ENCODE assay signal across 1 cellular context in genomic region chr11:2901854-2902783, GRCh38.
A peak's percentile ranks its signal among the peaks of the same experiment; 100 is the strongest.
TF ChIP-seq lines count a peak whose summit lies in the region.

No MANE protein-coding gene starts in this region.

TF ChIP-seq in HepG2, 621 proteins besides CTCF, POLR2A, EP300 and RAD21 (continued from another document and continues in another):
- TF ChIP-seq ZNF317 (CRISPR knock-in tag; IDR thresholded peaks at IDR 0.05) (0 out of 2 replicates have a peak, but pooled peaks have one; percentile 36), PCBP1 (IDR thresholded peaks at IDR 0.05; ENCODE audit: borderline replicate concordance, low read depth, low read length) (peak; percentile 78; the same call in 1 of the 2 replicates), PAF1 (CRISPR knock-in tag; IDR thresholded peaks at IDR 0.05) (no peak), FOXK2 (IDR thresholded peaks at IDR 0.05) (no peak), SYNCRIP (IDR thresholded peaks at IDR 0.05; ENCODE audit: insufficient read depth, low read depth, low read length) (no peak), GABPA (IDR thresholded peaks at IDR 0.05; ENCODE audit: low read depth, low read length) (no peak), GABPA (CRISPR knock-in tag; IDR thresholded peaks at IDR 0.05; ENCODE audit: low read depth) (peak; percentile 50), THAP9 (CRISPR knock-in tag; IDR thresholded peaks at IDR 0.05; ENCODE audit: borderline replicate concordance) (no peak), ZNF235 (CRISPR knock-in tag; IDR thresholded peaks at IDR 0.05; ENCODE audit: borderline replicate concordance) (no peak), HOMEZ (CRISPR knock-in tag; IDR thresholded peaks at IDR 0.05; ENCODE audit: low read depth) (no peak), HBP1 (CRISPR knock-in tag; IDR thresholded peaks at IDR 0.05; ENCODE audit: low read depth) (0 out of 2 replicates have a peak, but pooled peaks have one; percentile 51), CEBPB (IDR thresholded peaks at IDR 0.05; ENCODE audit: borderline replicate concordance, low read depth, low read length) (peak; percentile 65; the same call in 1 of the 2 replicates), HES4 (CRISPR knock-in tag; IDR thresholded peaks at IDR 0.05; ENCODE audit: borderline replicate concordance) (no peak; the same call in 1 of the 2 replicates), RBFOX2 (IDR thresholded peaks at IDR 0.05; ENCODE audit: low read depth, low read length) (peak; percentile 88), SP1 (IDR thresholded peaks at IDR 0.05) (no peak), SP1 (CRISPR knock-in tag; IDR thresholded peaks at IDR 0.05) (peak; percentile 37), CHCHD3 (CRISPR knock-in tag; IDR thresholded peaks at IDR 0.05) (peak; percentile 86; the same call in 1 of the 2 replicates), MLX (CRISPR knock-in tag; IDR thresholded peaks at IDR 0.05) (no peak), ZNF724P (CRISPR knock-in tag; IDR thresholded peaks at IDR 0.05; ENCODE audit: borderline replicate concordance) (0 out of 2 replicates have a peak, but pooled peaks have one; percentile 23), ZNF224 (CRISPR knock-in tag; IDR thresholded peaks at IDR 0.05) (no peak), HOXD1 (CRISPR knock-in tag; IDR thresholded peaks at IDR 0.05) (no peak), HIVEP1 (CRISPR knock-in tag; IDR thresholded peaks at IDR 0.05) (peak; percentile 52; the same call in 1 of the 2 replicates), NFYC (CRISPR knock-in tag; IDR thresholded peaks at IDR 0.05) (peak; percentile 44), CHD2 (IDR thresholded peaks at IDR 0.05; ENCODE audit: low read depth, low read length) (no peak), EZH2 (conservative IDR thresholded peaks at IDR 0.05; ENCODE audit: low read depth, low read length) (no peak), PTBP1 (IDR thresholded peaks at IDR 0.05; ENCODE audit: low read depth, low read length, poor library complexity, severe bottlenecking) (no peak), ZNF605 (CRISPR knock-in tag; IDR thresholded peaks at IDR 0.05) (no peak), NFATC3 (CRISPR knock-in tag; IDR thresholded peaks at IDR 0.05) (no peak), SMAD9 (CRISPR knock-in tag; IDR thresholded peaks at IDR 0.05) (no peak), ZNF703 (CRISPR knock-in tag; IDR thresholded peaks at IDR 0.05; ENCODE audit: borderline replicate concordance) (no peak), NFE2L1 (CRISPR knock-in tag; IDR thresholded peaks at IDR 0.05; ENCODE audit: borderline replicate concordance) (no peak), ZBTB39 (CRISPR knock-in tag; IDR thresholded peaks at IDR 0.05) (no peak), ZNF530 (CRISPR knock-in tag; IDR thresholded peaks at IDR 0.05; ENCODE audit: low read depth) (no peak), SMAD1 (CRISPR knock-in tag; IDR thresholded peaks at IDR 0.05; ENCODE audit: borderline replicate concordance, low read depth) (peak; percentile 38; the same call in 1 of the 2 replicates), ZSCAN12 (CRISPR knock-in tag; IDR thresholded peaks at IDR 0.05) (no peak), MTA3 (CRISPR knock-in tag; IDR thresholded peaks at IDR 0.05) (no peak), MAFF (IDR thresholded peaks at IDR 0.05; ENCODE audit: low read depth, low read length) (no peak), HNRNPK (IDR thresholded peaks at IDR 0.05; ENCODE audit: low read depth, low read length, poor library complexity, severe bottlenecking) (peak; percentile 21), ARNTL (CRISPR knock-in tag; IDR thresholded peaks at IDR 0.05) (no peak), ZNF616 (CRISPR knock-in tag; IDR thresholded peaks at IDR 0.05; ENCODE audit: low read depth) (no peak), TAF1 (CRISPR knock-in tag; IDR thresholded peaks at IDR 0.05) (peak; percentile 63), KDM5A (IDR thresholded peaks at IDR 0.05; ENCODE audit: borderline replicate concordance, low read length) (no peak; the same call in 1 of the 2 replicates), TARDBP (CRISPR knock-in tag; IDR thresholded peaks at IDR 0.05) (no peak), ZFAT (CRISPR knock-in tag; conservative IDR thresholded peaks at IDR 0.05) (no peak)
- TF ChIP-seq, protein P1, sequence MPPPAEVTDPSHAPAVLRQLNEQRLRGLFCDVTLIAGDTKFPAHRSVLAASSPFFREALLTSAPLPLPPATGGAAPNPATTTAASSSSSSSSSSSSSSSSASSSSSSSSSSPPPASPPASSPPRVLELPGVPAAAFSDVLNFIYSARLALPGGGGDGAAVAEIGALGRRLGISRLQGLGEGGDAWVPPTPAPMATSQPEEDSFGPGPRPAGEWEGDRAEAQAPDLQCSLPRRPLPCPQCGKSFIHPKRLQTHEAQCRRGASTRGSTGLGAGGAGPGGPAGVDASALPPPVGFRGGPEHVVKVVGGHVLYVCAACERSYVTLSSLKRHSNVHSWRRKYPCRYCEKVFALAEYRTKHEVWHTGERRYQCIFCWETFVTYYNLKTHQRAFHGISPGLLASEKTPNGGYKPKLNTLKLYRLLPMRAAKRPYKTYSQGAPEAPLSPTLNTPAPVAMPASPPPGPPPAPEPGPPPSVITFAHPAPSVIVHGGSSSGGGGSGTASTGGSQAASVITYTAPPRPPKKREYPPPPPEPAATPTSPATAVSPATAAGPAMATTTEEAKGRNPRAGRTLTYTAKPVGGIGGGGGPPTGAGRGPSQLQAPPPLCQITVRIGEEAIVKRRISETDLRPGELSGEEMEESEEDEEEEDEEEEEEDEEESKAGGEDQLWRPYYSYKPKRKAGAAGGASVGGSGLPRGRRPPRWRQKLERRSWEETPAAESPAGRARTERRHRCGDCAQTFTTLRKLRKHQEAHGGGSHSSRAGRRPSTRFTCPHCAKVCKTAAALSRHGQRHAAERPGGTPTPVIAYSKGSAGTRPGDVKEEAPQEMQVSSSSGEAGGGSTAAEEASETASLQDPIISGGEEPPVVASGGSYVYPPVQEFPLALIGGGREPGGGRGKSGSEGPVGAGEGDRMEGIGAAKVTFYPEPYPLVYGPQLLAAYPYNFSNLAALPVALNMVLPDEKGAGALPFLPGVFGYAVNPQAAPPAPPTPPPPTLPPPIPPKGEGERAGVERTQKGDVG (CRISPR knock-in tag; IDR thresholded peaks at IDR 0.05; ENCODE audit: borderline replicate concordance), result no peak
- TF ChIP-seq, protein P2, sequence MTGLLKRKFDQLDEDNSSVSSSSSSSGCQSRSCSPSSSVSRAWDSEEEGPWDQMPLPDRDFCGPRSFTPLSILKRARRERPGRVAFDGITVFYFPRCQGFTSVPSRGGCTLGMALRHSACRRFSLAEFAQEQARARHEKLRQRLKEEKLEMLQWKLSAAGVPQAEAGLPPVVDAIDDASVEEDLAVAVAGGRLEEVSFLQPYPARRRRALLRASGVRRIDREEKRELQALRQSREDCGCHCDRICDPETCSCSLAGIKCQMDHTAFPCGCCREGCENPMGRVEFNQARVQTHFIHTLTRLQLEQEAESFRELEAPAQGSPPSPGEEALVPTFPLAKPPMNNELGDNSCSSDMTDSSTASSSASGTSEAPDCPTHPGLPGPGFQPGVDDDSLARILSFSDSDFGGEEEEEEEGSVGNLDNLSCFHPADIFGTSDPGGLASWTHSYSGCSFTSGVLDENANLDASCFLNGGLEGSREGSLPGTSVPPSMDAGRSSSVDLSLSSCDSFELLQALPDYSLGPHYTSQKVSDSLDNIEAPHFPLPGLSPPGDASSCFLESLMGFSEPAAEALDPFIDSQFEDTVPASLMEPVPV (CRISPR knock-in tag; IDR thresholded peaks at IDR 0.05), result no peak
- TF ChIP-seq, protein P3, sequence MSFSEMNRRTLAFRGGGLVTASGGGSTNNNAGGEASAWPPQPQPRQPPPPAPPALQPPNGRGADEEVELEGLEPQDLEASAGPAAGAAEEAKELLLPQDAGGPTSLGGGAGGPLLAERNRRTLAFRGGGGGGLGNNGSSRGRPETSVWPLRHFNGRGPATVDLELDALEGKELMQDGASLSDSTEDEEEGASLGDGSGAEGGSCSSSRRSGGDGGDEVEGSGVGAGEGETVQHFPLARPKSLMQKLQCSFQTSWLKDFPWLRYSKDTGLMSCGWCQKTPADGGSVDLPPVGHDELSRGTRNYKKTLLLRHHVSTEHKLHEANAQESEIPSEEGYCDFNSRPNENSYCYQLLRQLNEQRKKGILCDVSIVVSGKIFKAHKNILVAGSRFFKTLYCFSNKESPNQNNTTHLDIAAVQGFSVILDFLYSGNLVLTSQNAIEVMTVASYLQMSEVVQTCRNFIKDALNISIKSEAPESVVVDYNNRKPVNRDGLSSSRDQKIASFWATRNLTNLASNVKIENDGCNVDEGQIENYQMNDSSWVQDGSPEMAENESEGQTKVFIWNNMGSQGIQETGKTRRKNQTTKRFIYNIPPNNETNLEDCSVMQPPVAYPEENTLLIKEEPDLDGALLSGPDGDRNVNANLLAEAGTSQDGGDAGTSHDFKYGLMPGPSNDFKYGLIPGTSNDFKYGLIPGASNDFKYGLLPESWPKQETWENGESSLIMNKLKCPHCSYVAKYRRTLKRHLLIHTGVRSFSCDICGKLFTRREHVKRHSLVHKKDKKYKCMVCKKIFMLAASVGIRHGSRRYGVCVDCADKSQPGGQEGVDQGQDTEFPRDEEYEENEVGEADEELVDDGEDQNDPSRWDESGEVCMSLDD (CRISPR knock-in tag; IDR thresholded peaks at IDR 0.05; ENCODE audit: borderline replicate concordance), result no peak; the same call in 1 of the 2 replicates
- TF ChIP-seq, protein P4, sequence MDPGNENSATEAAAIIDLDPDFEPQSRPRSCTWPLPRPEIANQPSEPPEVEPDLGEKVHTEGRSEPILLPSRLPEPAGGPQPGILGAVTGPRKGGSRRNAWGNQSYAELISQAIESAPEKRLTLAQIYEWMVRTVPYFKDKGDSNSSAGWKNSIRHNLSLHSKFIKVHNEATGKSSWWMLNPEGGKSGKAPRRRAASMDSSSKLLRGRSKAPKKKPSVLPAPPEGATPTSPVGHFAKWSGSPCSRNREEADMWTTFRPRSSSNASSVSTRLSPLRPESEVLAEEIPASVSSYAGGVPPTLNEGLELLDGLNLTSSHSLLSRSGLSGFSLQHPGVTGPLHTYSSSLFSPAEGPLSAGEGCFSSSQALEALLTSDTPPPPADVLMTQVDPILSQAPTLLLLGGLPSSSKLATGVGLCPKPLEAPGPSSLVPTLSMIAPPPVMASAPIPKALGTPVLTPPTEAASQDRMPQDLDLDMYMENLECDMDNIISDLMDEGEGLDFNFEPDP (CRISPR knock-in tag; conservative IDR thresholded peaks at IDR 0.05), result no peak
- TF ChIP-seq, protein P5, sequence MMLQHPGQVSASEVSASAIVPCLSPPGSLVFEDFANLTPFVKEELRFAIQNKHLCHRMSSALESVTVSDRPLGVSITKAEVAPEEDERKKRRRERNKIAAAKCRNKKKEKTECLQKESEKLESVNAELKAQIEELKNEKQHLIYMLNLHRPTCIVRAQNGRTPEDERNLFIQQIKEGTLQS (CRISPR knock-in tag; IDR thresholded peaks at IDR 0.05), result 0 out of 2 replicates have a peak, but pooled peaks have one; percentile 6
